Comparison of ENCODE assay signal across 20 cellular contexts in the genomic region with DNA sequence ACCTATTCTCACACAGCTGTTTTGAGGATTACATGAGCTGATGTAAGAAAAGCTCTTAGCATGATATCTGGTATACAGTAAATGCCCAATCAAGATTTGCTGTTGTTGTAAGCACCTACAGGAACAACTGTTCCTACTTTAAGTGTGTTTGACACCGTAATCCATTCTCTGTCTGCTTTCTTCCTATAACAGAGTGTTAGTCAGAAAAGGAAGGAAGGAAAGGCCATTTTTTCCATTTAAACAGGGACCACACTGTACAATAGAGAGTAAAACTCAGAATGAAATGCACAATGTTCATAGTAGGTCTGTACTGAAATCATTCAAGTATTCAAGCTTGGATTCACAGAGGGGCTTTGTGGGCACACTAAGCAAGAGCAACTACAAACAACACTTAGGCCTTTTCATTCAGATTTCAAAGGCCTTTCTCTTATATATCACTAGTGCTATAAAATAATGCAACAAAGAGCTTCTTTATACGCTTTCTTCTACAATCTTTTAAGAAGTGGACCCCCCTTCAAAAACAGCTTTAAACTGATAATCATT. TPM values are rescaled to one million over a fixed set of nuclear protein-coding genes. Genes with fewer than 3 reads are reported as not detected.
"Had no signal": no experiment of that assay in that cellular context is flagged by ENCODE, and none has a peak within 500 bp of the region (broad histone marks: within the 10 kb centered on the region; RNA-seq: fewer than 3 reads in every experiment).

No MANE protein-coding gene starts in this region.

- H3K4me1 Mint-ChIP-seq: naive thymus-derived CD4-positive, alpha-beta T cell; stimulated activated naive B cell treated with anti-CD40 and anti-IgM and Interleukin-4, amounts not matched to agents 10 μg/mL and 1 μg/mL and 100 μg/mL, for 72 hours had no signal

- H3K27me3 Mint-ChIP-seq: activated CD4-positive, alpha-beta T cell treated with anti-CD3 and anti-CD28 coated beads, Interleukin-2, amount 10 ng/mL, durations not matched to agents 24 days and 14 days; naive thymus-derived CD4-positive, alpha-beta T cell; stimulated activated naive B cell treated with anti-CD40 and anti-IgM and Interleukin-4, amounts not matched to agents 10 μg/mL and 1 μg/mL and 100 μg/mL, for 72 hours had no signal

- H3K9me3 Mint-ChIP-seq: activated CD4-positive, alpha-beta T cell treated with anti-CD3 and anti-CD28 coated beads, Interleukin-2, amount 10 ng/mL, durations not matched to agents 24 days and 14 days; activated naive CD4-positive, alpha-beta T cell treated with anti-CD3 and anti-CD28 coated beads, Interleukin-2, amount 50 U/mL, for 72 hours; naive thymus-derived CD4-positive, alpha-beta T cell; stimulated activated naive B cell treated with anti-CD40 and anti-IgM and Interleukin-4, amounts not matched to agents 10 μg/mL and 1 μg/mL and 100 μg/mL, for 72 hours; T-helper 2 cell treated with Interferon-gamma antibody and Interleukin-4, amounts not matched to agents 5 μg/mL and 100 μg/mL, for 36 hours had no signal

- DNase-seq: activated CD4-positive, alpha-beta T cell treated with anti-CD3 and anti-CD28 coated beads, Interleukin-2, amount 10 ng/mL, durations not matched to agents 24 days and 14 days; activated CD4-positive, CD25-positive, alpha-beta regulatory T cell; activated CD8-positive, alpha-beta memory T cell treated with anti-CD3 and anti-CD28 coated beads for 24 hours; amniotic stem cell; colonic mucosa; effector CD8-positive, alpha-beta T cell; erythroblast; mammary epithelial cell; naive thymus-derived CD4-positive, alpha-beta T cell; pancreas; SJCRH30; stimulated activated CD4-positive, alpha-beta T cell treated with anti-CD3 and anti-CD28 coated beads, Interleukin-2, amount 100 ng/mL, for 48 hours; stimulated activated naive B cell treated with anti-CD40 and anti-IgM and Interleukin-4, amounts not matched to agents 10 μg/mL and 1 μg/mL and 100 μg/mL, for 72 hours; upper lobe of left lung had no signal

- ATAC-seq: left lobe of liver; naive thymus-derived CD4-positive, alpha-beta T cell; pancreas; stimulated activated naive B cell treated with anti-CD40 and anti-IgM and Interleukin-4, amounts not matched to agents 10 μg/mL and 1 μg/mL and 100 μg/mL, for 72 hours had no signal

- H3K4me3 Mint-ChIP-seq: activated CD4-positive, alpha-beta T cell treated with anti-CD3 and anti-CD28 coated beads, Interleukin-2, amount 10 ng/mL, durations not matched to agents 24 days and 14 days; naive thymus-derived CD4-positive, alpha-beta T cell; stimulated activated naive B cell treated with anti-CD40 and anti-IgM and Interleukin-4, amounts not matched to agents 10 μg/mL and 1 μg/mL and 100 μg/mL, for 72 hours; T-helper 2 cell treated with Interferon-gamma antibody and Interleukin-4, amounts not matched to agents 5 μg/mL and 100 μg/mL, for 36 hours had no signal

- H3K27ac Mint-ChIP-seq: activated CD4-positive, alpha-beta T cell treated with anti-CD3 and anti-CD28 coated beads, Interleukin-2, amount 10 ng/mL, durations not matched to agents 24 days and 14 days; T-helper 2 cell treated with Interferon-gamma antibody and Interleukin-4, amounts not matched to agents 5 μg/mL and 100 μg/mL, for 36 hours had no signal

RNA-seq across cellular contexts. Expression of a gene that starts 26.7 kb away (rescaled TPM):
- total RNA-seq: renal cortical epithelial cell, SJCRH30 had no signal

RNA-seq across cellular contexts. Expression of a gene that starts 34.4 kb away (rescaled TPM):
- total RNA-seq: cardiac septum, colonic mucosa, left lobe of liver, mammary epithelial cell, mononuclear cell, renal cortical epithelial cell had no signal
